Comparison of ENCODE assay signal across 20 cellular contexts in the genomic region with DNA sequence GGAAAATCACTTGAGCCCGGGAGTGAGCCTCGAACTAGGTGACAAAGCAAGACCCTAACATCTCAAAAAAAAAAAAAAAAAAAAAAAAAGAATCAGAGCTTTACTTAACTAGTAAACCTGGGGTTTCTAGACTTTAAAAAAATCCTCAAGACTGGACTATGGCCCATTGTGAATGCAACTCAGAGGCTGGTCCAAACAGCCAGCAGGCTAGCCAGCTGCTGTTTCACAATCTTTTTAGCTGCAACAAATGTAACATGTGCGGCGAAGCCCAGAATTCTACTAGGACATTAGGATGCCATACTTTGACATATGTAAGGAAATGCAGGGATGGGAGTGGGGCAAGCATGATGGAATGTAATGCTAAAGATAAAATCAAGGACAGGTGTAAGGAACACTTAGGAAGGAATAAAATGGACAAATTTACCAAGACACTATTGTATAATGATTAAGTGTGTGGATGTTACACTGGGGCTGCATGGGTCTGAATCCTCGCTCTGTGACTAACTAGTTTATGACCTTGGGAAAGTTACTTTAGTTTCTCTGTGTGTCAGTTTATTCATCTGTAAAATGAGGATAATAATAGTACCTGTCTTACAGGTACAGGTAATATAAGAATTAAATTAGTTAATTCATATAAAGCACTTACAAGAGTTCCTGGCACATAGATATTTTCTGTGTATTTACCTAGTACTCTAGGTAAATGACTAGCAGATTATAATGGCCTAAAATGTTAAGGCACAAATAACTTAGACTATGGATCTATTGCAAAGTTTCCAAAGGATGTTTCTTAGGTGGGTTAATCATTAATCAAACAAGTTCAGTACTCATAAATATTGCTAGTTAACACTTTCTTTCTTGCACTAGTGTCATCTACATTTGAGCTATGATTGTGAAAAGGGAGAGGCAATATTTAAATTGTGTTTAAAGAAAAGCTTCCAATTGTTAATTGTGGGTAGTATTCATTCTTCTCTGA. TPM values are rescaled to one million over a fixed set of nuclear protein-coding genes. Genes with fewer than 3 reads are reported as not detected.
A peak's percentile ranks its signal among the peaks of the same experiment; 100 is the strongest.
DNase-seq lines count a peak whose midpoint lies in the region; ATAC-seq, FAIRE-seq and TF ChIP-seq lines count a peak whose summit lies in the region.
"Had no signal": no experiment of that assay in that cellular context is flagged by ENCODE, and none has a peak within 500 bp of the region (broad histone marks: within the 10 kb centered on the region; RNA-seq: fewer than 3 reads in every experiment).

No MANE protein-coding gene starts in this region.

- 67% methylated on average over 5 of the region's 5 CpGs for WGBS in liver
- 86 to 96% (median 93%) methylated on average over 5 of the region's 5 CpGs for WGBS in small intestine, 3 donors

- H3K36me3 Mint-ChIP-seq in activated CD4-positive, alpha-beta T cell treated with anti-CD3 and anti-CD28 coated beads, Interleukin-2, amount 10 ng/mL, durations not matched to agents 7 days and 5 days (ENCODE audit: low read depth): peaks cover 11% of the 10 kb centered on the region
- H3K36me3 Mint-ChIP-seq in central memory CD8-positive, alpha-beta T cell (ENCODE audit: insufficient read depth): peaks cover 22% of the 10 kb centered on the region

- no peaks in the 10 kb centered on the region for H3K27me3 ChIP-seq in liver (ENCODE audit: control insufficient read depth in 4 of 4, insufficient read depth in 4 of 4, low read length in 3 of 4)
- H3K27me3 ChIP-seq in small intestine (ENCODE audit: control insufficient read depth in 2 of 2, insufficient read depth in 2 of 2, low read length in 2 of 2): no peaks in the 10 kb centered on the region
- H3K27me3 ChIP-seq: BLaER1 treated with 17β-estradiol and CSF1 and Interleukin-3, amounts not matched to agents 10 nM and 100 nM had no signal

- H3K4me1 ChIP-seq in liver (ENCODE audit: control insufficient read depth in 4 of 4, insufficient read depth in 4 of 4, low read length in 3 of 4): peaks cover 0 to 13% (median 12%) of the 10 kb centered on the region in 4 donors
- H3K4me1 ChIP-seq in small intestine (ENCODE audit: control insufficient read depth in 2 of 2, insufficient read depth in 1 of 2, low read depth in 1 of 2, low read length in 1 of 2): no peaks in the 10 kb centered on the region

- peaks cover 0 to 9% (median 6%) of the 10 kb centered on the region in 4 donors for H3K36me3 ChIP-seq in liver (ENCODE audit: control insufficient read depth in 4 of 4, insufficient read depth in 3 of 4, low read depth in 1 of 4, low read length in 3 of 4)
- no peaks in the 10 kb centered on the region for H3K36me3 ChIP-seq in small intestine (ENCODE audit: control insufficient read depth in 2 of 2, insufficient read depth in 2 of 2, low read length in 2 of 2)

- no peaks in the 10 kb centered on the region for H3K27me3 Mint-ChIP-seq in activated CD4-positive, alpha-beta T cell treated with anti-CD3 and anti-CD28 coated beads, Interleukin-2, amount 10 ng/mL, durations not matched to agents 7 days and 5 days
- no peaks in the 10 kb centered on the region for H3K27me3 Mint-ChIP-seq in central memory CD8-positive, alpha-beta T cell
- H3K27me3 Mint-ChIP-seq: B cell; CD8-positive, alpha-beta memory T cell; IgD-negative memory B cell had no signal

- no peak for DNase-seq in activated CD4-positive, alpha-beta T cell treated with anti-CD3 and anti-CD28 coated beads, Interleukin-2, amount 10 ng/mL, durations not matched to agents 7 days and 5 days
- DNase-seq in activated CD4-positive, alpha-beta T cell treated with anti-CD3 and anti-CD28 coated beads for 4 hours: no peak
- no peak for DNase-seq in central memory CD8-positive, alpha-beta T cell (ENCODE audit: low spot score in 2 of 2)
- DNase-seq in small intestine: peak; percentile 15
- DNase-seq in NCI-H2029 (lab: John Stamatoyannopoulos, UW): no peak
- DNase-seq in germinal center (ENCODE audit: low spot score): no peak
- DNase-seq in NCI-H1048 (lab: John Stamatoyannopoulos, UW): no peak
- DNase-seq: CD8-positive, alpha-beta memory T cell; COR-L47; DMS79 treated with DMSO at 0.1 percent for 48 hours; GOT3; H7; HFFc6 had no signal

- no peak overlapping the region for H3K4me3 ChIP-seq in liver (ENCODE audit: low read depth in 1 of 3, low read length in 3 of 3)
- no peak overlapping the region for H3K4me3 ChIP-seq in small intestine (ENCODE audit: low read depth in 1 of 2, low read length in 2 of 2)
- H3K4me3 ChIP-seq: BLaER1 treated with 17β-estradiol and CSF1 and Interleukin-3, amounts not matched to agents 10 nM and 100 nM; GM12878 had no signal

- TF ChIP-seq RAD21 in liver (IDR thresholded peaks at IDR 0.05): peak in 1 of 2 donors; percentile 33

- POLR2A ChIA-PET in activated CD4-positive, alpha-beta T cell treated with anti-CD3 and anti-CD28 coated beads, Interleukin-2, amount 10 ng/mL, durations not matched to agents 7 days and 5 days (lab: Charles Lee): no interaction called here

- H3K9me3 Mint-ChIP-seq in activated CD4-positive, alpha-beta T cell treated with anti-CD3 and anti-CD28 coated beads, Interleukin-2, amount 10 ng/mL, durations not matched to agents 7 days and 5 days: no peaks in the 10 kb centered on the region
- H3K9me3 Mint-ChIP-seq in central memory CD8-positive, alpha-beta T cell: no peaks in the 10 kb centered on the region
- H3K9me3 Mint-ChIP-seq: CD8-positive, alpha-beta memory T cell; HFFc6 had no signal

- ATAC-seq in central memory CD8-positive, alpha-beta T cell (replicated peaks; ENCODE audit: extremely low read depth, poor library complexity, severe bottlenecking): no peak
- ATAC-seq: GM12878, HCT116 had no signal

- no peak overlapping the region for H3K27ac ChIP-seq in liver (ENCODE audit: low read depth in 1 of 2, low read length in 2 of 2)
- no peak overlapping the region for H3K27ac ChIP-seq in small intestine (ENCODE audit: low read depth in 1 of 2, low read length in 1 of 2)
- H3K27ac ChIP-seq: BLaER1 treated with 17β-estradiol and CSF1 and Interleukin-3, amounts not matched to agents 10 nM and 100 nM had no signal

- H3K9me3 ChIP-seq in liver (ENCODE audit: control insufficient read depth in 4 of 4, low read length in 3 of 4) (no peaks in the 10 kb centered on the region), small intestine (ENCODE audit: control insufficient read depth, low read depth) (no peaks in the 10 kb centered on the region)

- peak overlapping the region; percentile 26 for H3K27ac Mint-ChIP-seq in activated CD4-positive, alpha-beta T cell treated with anti-CD3 and anti-CD28 coated beads, Interleukin-2, amount 10 ng/mL, durations not matched to agents 7 days and 5 days
- H3K27ac Mint-ChIP-seq in central memory CD8-positive, alpha-beta T cell (ENCODE audit: low read depth): peak overlapping the region; percentile 20
- H3K27ac Mint-ChIP-seq: B cell, HFFc6, IgD-negative memory B cell had no signal

- peaks cover 5% of the 10 kb centered on the region for H3K4me1 Mint-ChIP-seq in activated CD4-positive, alpha-beta T cell treated with anti-CD3 and anti-CD28 coated beads, Interleukin-2, amount 10 ng/mL, durations not matched to agents 7 days and 5 days
- H3K4me1 Mint-ChIP-seq in central memory CD8-positive, alpha-beta T cell: no peaks in the 10 kb centered on the region

- CTCF ChIA-PET in activated CD4-positive, alpha-beta T cell treated with anti-CD3 and anti-CD28 coated beads, Interleukin-2, amount 10 ng/mL, durations not matched to agents 7 days and 5 days (lab: Charles Lee): no interaction called here

- no peak for TF ChIP-seq CTCF in liver (IDR thresholded peaks at IDR 0.05; ENCODE audit: low read depth, low read length, missing input control)

- FAIRE-seq in small intestine (lab: Jason Lieb, UNC): no peak
- FAIRE-seq: GM12878, HTR-8/SVneo had no signal

- no peak overlapping the region for H3K9ac ChIP-seq in liver (ENCODE audit: low read depth in 1 of 2, low read length in 2 of 2)
- H3K9ac ChIP-seq: BLaER1 treated with 17β-estradiol and CSF1 and Interleukin-3, amounts not matched to agents 10 nM and 100 nM had no signal

- no peak overlapping the region for H3K4me3 Mint-ChIP-seq in activated CD4-positive, alpha-beta T cell treated with anti-CD3 and anti-CD28 coated beads, Interleukin-2, amount 10 ng/mL, durations not matched to agents 7 days and 5 days
- H3K4me3 Mint-ChIP-seq in central memory CD8-positive, alpha-beta T cell: no peak overlapping the region
- H3K4me3 Mint-ChIP-seq: B cell; CD8-positive, alpha-beta memory T cell; HFFc6; IgD-negative memory B cell had no signal

TF ChIP-seq in liver, 16 proteins besides CTCF, POLR2A, EP300 and RAD21 (continues in another document):
- TF ChIP-seq FOXA1 (IDR thresholded peaks at IDR 0.05) (no peak), JUND (IDR thresholded peaks at IDR 0.05) (peak in 1 of 2 donors; percentile 59)
- TF ChIP-seq, protein P1, sequence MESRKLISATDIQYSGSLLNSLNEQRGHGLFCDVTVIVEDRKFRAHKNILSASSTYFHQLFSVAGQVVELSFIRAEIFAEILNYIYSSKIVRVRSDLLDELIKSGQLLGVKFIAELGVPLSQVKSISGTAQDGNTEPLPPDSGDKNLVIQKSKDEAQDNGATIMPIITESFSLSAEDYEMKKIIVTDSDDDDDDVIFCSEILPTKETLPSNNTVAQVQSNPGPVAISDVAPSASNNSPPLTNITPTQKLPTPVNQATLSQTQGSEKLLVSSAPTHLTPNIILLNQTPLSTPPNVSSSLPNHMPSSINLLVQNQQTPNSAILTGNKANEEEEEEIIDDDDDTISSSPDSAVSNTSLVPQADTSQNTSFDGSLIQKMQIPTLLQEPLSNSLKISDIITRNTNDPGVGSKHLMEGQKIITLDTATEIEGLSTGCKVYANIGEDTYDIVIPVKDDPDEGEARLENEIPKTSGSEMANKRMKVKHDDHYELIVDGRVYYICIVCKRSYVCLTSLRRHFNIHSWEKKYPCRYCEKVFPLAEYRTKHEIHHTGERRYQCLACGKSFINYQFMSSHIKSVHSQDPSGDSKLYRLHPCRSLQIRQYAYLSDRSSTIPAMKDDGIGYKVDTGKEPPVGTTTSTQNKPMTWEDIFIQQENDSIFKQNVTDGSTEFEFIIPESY (IDR thresholded peaks at IDR 0.05): no peak

RNA-seq across cellular contexts. Expression of a gene that starts 49.5 kb away (rescaled TPM):
- total RNA-seq in activated CD4-positive, alpha-beta T cell treated with anti-CD3 and anti-CD28 coated beads, Interleukin-2, amount 10 ng/mL, durations not matched to agents 7 days and 5 days: 10 to 100 TPM; 14.0 to 16.2 TPM
- 10 to 100 TPM in 1 of 2 donors, 1 to 10 TPM in 1; 7.6 to 10.0 TPM for total RNA-seq in liver
- 1 to 10 TPM; 5.8 TPM for polyA plus RNA-seq in liver
- 1 to 10 TPM; 4.9 to 6.9 (median 6.3) TPM for polyA plus RNA-seq in small intestine

RNA-seq across cellular contexts. Expression of a gene that starts 49.7 kb away (rescaled TPM):
- total RNA-seq in activated CD4-positive, alpha-beta T cell treated with anti-CD3 and anti-CD28 coated beads, Interleukin-2, amount 10 ng/mL, durations not matched to agents 7 days and 5 days: 10 to 100 TPM; 61.0 to 70.1 TPM
- total RNA-seq in liver: 10 to 100 TPM; 12.2 to 20.7 TPM
- polyA plus RNA-seq in liver: 10 to 100 TPM; 13.4 to 97.3 TPM
- 10 to 100 TPM; 29.5 to 43.8 (median 31.3) TPM for polyA plus RNA-seq in small intestine
